In the genomic region with DNA sequence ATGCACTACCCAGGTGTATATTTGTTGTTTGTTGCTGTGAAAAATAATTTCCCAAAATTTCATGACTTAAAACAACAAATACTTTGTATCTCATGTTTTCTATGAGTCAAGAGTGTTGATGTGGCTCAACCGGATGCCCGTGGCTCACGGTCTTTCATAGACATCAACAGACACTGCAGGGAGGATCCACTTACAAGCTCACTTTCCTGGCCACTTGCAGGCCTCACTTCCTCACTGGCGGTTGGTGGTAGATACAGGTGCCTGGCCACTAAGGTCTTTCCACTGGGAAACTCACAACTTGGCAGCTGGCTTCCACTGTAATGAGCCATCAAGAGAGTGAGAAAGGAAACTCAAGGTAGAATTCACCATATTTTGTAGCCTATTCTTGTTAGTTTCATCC, we compare ENCODE assay signal across 12 cellular contexts.
A peak's percentile ranks its signal among the peaks of the same experiment; 100 is the strongest.
DNase-seq lines count a peak whose midpoint lies in the region; ATAC-seq and TF ChIP-seq lines count a peak whose summit lies in the region.
"Had no signal": no experiment of that assay in that cellular context is flagged by ENCODE, and none has a peak within 500 bp of the region (broad histone marks: within the 10 kb centered on the region; RNA-seq: fewer than 3 reads in every experiment).

No MANE protein-coding gene starts in this region.

- H3K4me3 ChIP-seq in Caco-2 (ENCODE audit: low read depth, low read length), result no peak overlapping the region
- no peak overlapping the region for H3K4me3 ChIP-seq in HCT116 (replicated peaks in 1 of 2; ENCODE audit: low read depth in 1 of 2, low read length in 2 of 2)
- no peak overlapping the region for H3K4me3 ChIP-seq in BE2C (ENCODE audit: low read depth, low read length)
- H3K4me3 ChIP-seq: heart right ventricle had no signal

- H3K4me1 ChIP-seq in Caco-2 (peaks cover 17% of the 10 kb centered on the region), HCT116 (ENCODE audit: control insufficient read depth in 1 of 2, insufficient read depth in 2 of 2, low read length in 2 of 2) (peaks cover 39 to 71% of the 10 kb centered on the region in 2 experiments), BE2C (no peaks in the 10 kb centered on the region)

- no peak for TF ChIP-seq CTCF in Caco-2 (IDR thresholded peaks at IDR 0.05; ENCODE audit: insufficient read depth in 1 of 2, low read depth in 1 of 2, low read length in 1 of 2, severe bottlenecking in 1 of 2, unreplicated experiment in 1 of 2)
- no peak for TF ChIP-seq CTCF in HCT116 (IDR thresholded peaks at IDR 0.05 in 2 of 3, conservative IDR thresholded peaks at IDR 0.05 in 1 of 3; ENCODE audit: borderline replicate concordance in 1 of 3, insufficient read depth in 1 of 3, low read depth in 2 of 3, low read length in 2 of 3)
- TF ChIP-seq CTCF in GM10266 (IDR thresholded peaks at IDR 0.05; ENCODE audit: control insufficient read depth, insufficient read depth, low read depth, missing control alignments), result no peak
- TF ChIP-seq CTCF in BE2C (IDR thresholded peaks at IDR 0.05; ENCODE audit: low read depth, low read length), result no peak

- POLR2A ChIA-PET in Caco-2 (lab: Charles Lee) (no interaction called here), HCT116 (lab: Charles Lee) (interaction anchor here (0.6 to 1.6 kb wide), 9 partner anchors 9 to 515 kb away, joined by 3 to 6 read pairs (median 3); no protein-coding TSS in a partner anchor)

- H3K4me3 Mint-ChIP-seq in Caco-2 (ENCODE audit: unreplicated experiment), result no peak overlapping the region

- H3K9ac ChIP-seq in HCT116 (ENCODE audit: low read length), result peak overlapping the region; percentile 55

- TF ChIP-seq RAD21 in HCT116 (IDR thresholded peaks at IDR 0.05; ENCODE audit: low read depth), result no peak

- TF ChIP-seq POLR2A in HCT116 (IDR thresholded peaks at IDR 0.05; ENCODE audit: borderline replicate concordance, extremely low read depth, insufficient read depth, insufficient read length), result no peak

- H3K9me3 Mint-ChIP-seq in Caco-2 (ENCODE audit: unreplicated experiment), result peaks cover 10% of the 10 kb centered on the region

- H2AFZ ChIP-seq in HCT116 (ENCODE audit: low read depth, low read length, poor library complexity, severe bottlenecking), result no peak overlapping the region

- H3K27ac ChIP-seq in HCT116 (ENCODE audit: low read depth, low read length), result peak overlapping the region; percentile 93

- no peaks in the 10 kb centered on the region for H4K20me1 ChIP-seq in HCT116 (ENCODE audit: insufficient read depth)

- H3K27me3 ChIP-seq in Caco-2 (replicated peaks; ENCODE audit: control insufficient read depth, insufficient read depth, low read length) (no peaks in the 10 kb centered on the region), HCT116 (ENCODE audit: insufficient read depth, low read length) (no peaks in the 10 kb centered on the region), BE2C (no peaks in the 10 kb centered on the region)
- H3K27me3 ChIP-seq: heart right ventricle had no signal

- H3K4me2 ChIP-seq in HCT116 (ENCODE audit: low read length), result peak overlapping the region; percentile 37

- H3K9me3 ChIP-seq in Caco-2 (no peaks in the 10 kb centered on the region), HCT116 (ENCODE audit: control insufficient read depth in 1 of 2, insufficient read depth in 1 of 2, low read depth in 1 of 2, low read length in 2 of 2) (no peaks in the 10 kb centered on the region), BE2C (no peaks in the 10 kb centered on the region)
- H3K9me3 ChIP-seq: heart right ventricle had no signal

- H3K9me2 ChIP-seq in HCT116 (ENCODE audit: insufficient read depth), result no peaks in the 10 kb centered on the region

- H3K27ac Mint-ChIP-seq in Caco-2 (ENCODE audit: unreplicated experiment), result peak overlapping the region; percentile 47

- peaks cover 7% of the 10 kb centered on the region; the same call in 1 of the 2 replicates for H3K79me2 ChIP-seq in HCT116 (ENCODE audit: insufficient read depth, low read length)

- CTCF ChIA-PET in Caco-2 (lab: Charles Lee) (no interaction called here), HCT116 (lab: Charles Lee) (interaction anchor here (1.0 kb wide), 1 partner anchor 666 kb away, joined by 6 read pairs; no protein-coding TSS in a partner anchor)

- H3K36me3 ChIP-seq in Caco-2 (ENCODE audit: control insufficient read depth, insufficient read depth, low read length) (no peaks in the 10 kb centered on the region), HCT116 (ENCODE audit: control insufficient read depth in 1 of 2, insufficient read depth in 2 of 2, low read length in 2 of 2) (no peaks in the 10 kb centered on the region; a peak in 1 of 4 replicates), BE2C (no peaks in the 10 kb centered on the region)
- H3K36me3 ChIP-seq: heart right ventricle had no signal

- BruUV-seq in Caco-2 (replicated peaks; lab: Mats Ljungman, UMichigan) (no TSS peak), HCT116 (replicated peaks; lab: Mats Ljungman, UMichigan) (no TSS peak)

- H3K4me1 Mint-ChIP-seq in Caco-2 (ENCODE audit: low read depth, unreplicated experiment), result peaks cover 12% of the 10 kb centered on the region

- peak; percentile 61 for ATAC-seq in HCT116
- no peak for ATAC-seq in HG02623 (IDR thresholded peaks at IDR 0.05; ENCODE audit: unreplicated experiment)

- no peaks in the 10 kb centered on the region for H3K36me3 Mint-ChIP-seq in Caco-2 (ENCODE audit: insufficient read depth, unreplicated experiment)

- DNase-seq in Caco-2, result no peak
- no peak for DNase-seq in HCT116 (ENCODE audit: low read depth, low spot score)
- DNase-seq in NOMO-1 (lab: John Stamatoyannopoulos, UW; ENCODE audit: unreplicated experiment in 2 of 2), result peak; percentile 80 to 90
- peak; percentile 65 for DNase-seq in kidney tubule cell (ENCODE audit: low spot score)
- no peak for DNase-seq in GM10266 (ENCODE audit: extremely low spot score)
- DNase-seq in NCI-H1092 (lab: John Stamatoyannopoulos, UW), result no peak
- DNase-seq in BE2C, result no peak
- DNase-seq: activated CD4-positive, CD25-positive, alpha-beta regulatory T cell; COR-L47; cortex of kidney; heart right ventricle had no signal

- RAD21 ChIA-PET in HCT116 (lab: Charles Lee; ENCODE audit: low non-redundant PET in 1 of 2, low total read pairs in 2 of 2, uncharacterized antibody in 2 of 2, unreplicated experiment in 2 of 2), result no interaction called here

- intact Hi-C loops in Caco-2 (cut with micrococcal nuclease; ENCODE audit: unreplicated experiment) (loop anchor here (1.0 kb wide), 1 partner anchor 24 kb away; no protein-coding TSS in a partner anchor), HCT116 (cut with micrococcal nuclease) (no loop called here)

- H3K27me3 Mint-ChIP-seq in Caco-2 (ENCODE audit: insufficient read depth, unreplicated experiment), result no peaks in the 10 kb centered on the region

TF ChIP-seq in HCT116, 20 proteins besides CTCF, POLR2A, EP300 and RAD21 (continues in another document):
- TF ChIP-seq EZH2phosphoT487 (IDR thresholded peaks at IDR 0.05; ENCODE audit: borderline replicate concordance), result no peak
- TF ChIP-seq SP1 (IDR thresholded peaks at IDR 0.05; ENCODE audit: low read depth), result peak; percentile 65
- TF ChIP-seq CEBPB (IDR thresholded peaks at IDR 0.05; ENCODE audit: low read depth), result no peak
- TF ChIP-seq TCF7L2 (IDR thresholded peaks at IDR 0.05; ENCODE audit: borderline replicate concordance, extremely low read depth, insufficient read depth, insufficient read length), result peak; percentile 68
- no peak for TF ChIP-seq SRF (IDR thresholded peaks at IDR 0.05; ENCODE audit: low read depth)
- no peak; the same call in 1 of the 2 replicates for TF ChIP-seq POLR2AphosphoS5 (IDR thresholded peaks at IDR 0.05; ENCODE audit: low read depth, low read length)
- no peak for TF ChIP-seq MAX (IDR thresholded peaks at IDR 0.05)
- no peak for TF ChIP-seq EZH2 (IDR thresholded peaks at IDR 0.05)
- no peak for TF ChIP-seq YY1 (IDR thresholded peaks at IDR 0.05; ENCODE audit: extremely low read depth, insufficient replicate concordance, low read depth, low read length)
- TF ChIP-seq, protein P1, sequence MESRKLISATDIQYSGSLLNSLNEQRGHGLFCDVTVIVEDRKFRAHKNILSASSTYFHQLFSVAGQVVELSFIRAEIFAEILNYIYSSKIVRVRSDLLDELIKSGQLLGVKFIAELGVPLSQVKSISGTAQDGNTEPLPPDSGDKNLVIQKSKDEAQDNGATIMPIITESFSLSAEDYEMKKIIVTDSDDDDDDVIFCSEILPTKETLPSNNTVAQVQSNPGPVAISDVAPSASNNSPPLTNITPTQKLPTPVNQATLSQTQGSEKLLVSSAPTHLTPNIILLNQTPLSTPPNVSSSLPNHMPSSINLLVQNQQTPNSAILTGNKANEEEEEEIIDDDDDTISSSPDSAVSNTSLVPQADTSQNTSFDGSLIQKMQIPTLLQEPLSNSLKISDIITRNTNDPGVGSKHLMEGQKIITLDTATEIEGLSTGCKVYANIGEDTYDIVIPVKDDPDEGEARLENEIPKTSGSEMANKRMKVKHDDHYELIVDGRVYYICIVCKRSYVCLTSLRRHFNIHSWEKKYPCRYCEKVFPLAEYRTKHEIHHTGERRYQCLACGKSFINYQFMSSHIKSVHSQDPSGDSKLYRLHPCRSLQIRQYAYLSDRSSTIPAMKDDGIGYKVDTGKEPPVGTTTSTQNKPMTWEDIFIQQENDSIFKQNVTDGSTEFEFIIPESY (IDR thresholded peaks at IDR 0.05; ENCODE audit: extremely low read depth, insufficient replicate concordance, low read length), result no peak
- TF ChIP-seq FOSL1 (IDR thresholded peaks at IDR 0.05; ENCODE audit: low read depth), result peak; percentile 37
- no peak for TF ChIP-seq ZFX (IDR thresholded peaks at IDR 0.05)
- TF ChIP-seq SIN3A (IDR thresholded peaks at IDR 0.05; ENCODE audit: low read depth), result 0 out of 2 replicates have a peak, but pooled peaks have one; percentile 35
- TF ChIP-seq EGR1 (IDR thresholded peaks at IDR 0.05; ENCODE audit: low read depth), result no peak

Comparison
In these comparisons a context has a peak if more than half of its experiments do, and no peak if none do; other contexts are left out.
1. DNase-seq: peak in NOMO-1 (2 of 2) and kidney tubule cell (single experiment); none in Caco-2 (0 of 2), HCT116 (single experiment), GM10266 (single experiment), NCI-H1092 (single experiment) and BE2C (single experiment).